9 cellular contexts compared by ENCODE assay signal in genomic region chr10:86389441-86390193, GRCh38. TPM values are rescaled to one million over a fixed set of nuclear protein-coding genes. Genes with fewer than 3 reads are reported as not detected.
DNase-seq lines count a peak whose midpoint lies in the region; ATAC-seq lines count a peak whose summit lies in the region.
"Had no signal": no experiment of that assay in that cellular context is flagged by ENCODE, and none has a peak within 500 bp of the region (broad histone marks: within the 10 kb centered on the region; RNA-seq: fewer than 3 reads in every experiment).

No MANE protein-coding gene starts in this region.

- H3K27me3 Mint-ChIP-seq in activated CD4-positive, alpha-beta T cell treated with anti-CD3 and anti-CD28 coated beads, Interleukin-2, amount 10 ng/mL, durations not matched to agents 7 days and 5 days: peaks cover 42% of the 10 kb centered on the region
- peaks cover 31% of the 10 kb centered on the region for H3K27me3 Mint-ChIP-seq in activated T-cell treated with anti-CD3 and anti-CD28 coated beads, Interleukin-2, amount 50 U/mL, for 24 hours

- no peaks in the 10 kb centered on the region for H3K9me3 Mint-ChIP-seq in activated CD4-positive, alpha-beta T cell treated with anti-CD3 and anti-CD28 coated beads, Interleukin-2, amount 10 ng/mL, durations not matched to agents 7 days and 5 days
- no peaks in the 10 kb centered on the region for H3K9me3 Mint-ChIP-seq in activated T-cell treated with anti-CD3 and anti-CD28 coated beads, Interleukin-2, amount 50 U/mL, for 24 hours

- ATAC-seq in HG02884 (IDR thresholded peaks at IDR 0.05; ENCODE audit: unreplicated experiment) (peak; percentile 74), left cardiac atrium (peak; percentile 57 to 81)

- POLR2A ChIA-PET in activated CD4-positive, alpha-beta T cell treated with anti-CD3 and anti-CD28 coated beads, Interleukin-2, amount 10 ng/mL, durations not matched to agents 7 days and 5 days (lab: Charles Lee): interaction anchor here (0.7 kb wide), 1 partner anchor 43 kb away, joined by 3 read pairs; no protein-coding TSS in a partner anchor

- peak overlapping the region; percentile 62 for H3K4me3 Mint-ChIP-seq in activated CD4-positive, alpha-beta T cell treated with anti-CD3 and anti-CD28 coated beads, Interleukin-2, amount 10 ng/mL, durations not matched to agents 7 days and 5 days
- peak overlapping the region; percentile 64 for H3K4me3 Mint-ChIP-seq in activated T-cell treated with anti-CD3 and anti-CD28 coated beads, Interleukin-2, amount 50 U/mL, for 24 hours

- peak overlapping the region in 5 of 7 experiments; percentile 0 to 20 (median 13) for H3K4me3 ChIP-seq in skin epidermis

- intact Hi-C loops in left cardiac atrium (cut with DNase I): no loop called here

- no peak for DNase-seq in activated CD4-positive, alpha-beta T cell treated with anti-CD3 and anti-CD28 coated beads, Interleukin-2, amount 10 ng/mL, durations not matched to agents 7 days and 5 days
- DNase-seq in activated CD4-positive, alpha-beta T cell treated with anti-CD3 and anti-CD28 coated beads for 1 hour: no peak
- DNase-seq in activated T-cell treated with anti-CD3 and anti-CD28 coated beads, Interleukin-2, amount 50 U/mL, for 24 hours: peak; percentile 68
- DNase-seq in left cardiac atrium: peak; percentile 36
- DNase-seq in NCI-H2107 (lab: John Stamatoyannopoulos, UW): no peak
- no peak for DNase-seq in inferior parietal cortex (ENCODE audit: extremely low spot score)

- H3K36me3 Mint-ChIP-seq in activated CD4-positive, alpha-beta T cell treated with anti-CD3 and anti-CD28 coated beads, Interleukin-2, amount 10 ng/mL, durations not matched to agents 7 days and 5 days (ENCODE audit: low read depth): no peaks in the 10 kb centered on the region
- no peaks in the 10 kb centered on the region for H3K36me3 Mint-ChIP-seq in activated T-cell treated with anti-CD3 and anti-CD28 coated beads, Interleukin-2, amount 50 U/mL, for 24 hours (ENCODE audit: low read depth)

- H3K27ac ChIP-seq in skin epidermis: no peak overlapping the region
- H3K27ac ChIP-seq: C4-2B had no signal

- CTCF ChIA-PET in activated CD4-positive, alpha-beta T cell treated with anti-CD3 and anti-CD28 coated beads, Interleukin-2, amount 10 ng/mL, durations not matched to agents 7 days and 5 days (lab: Charles Lee): interaction anchor here (0.5 to 5.9 kb wide), 2 partner anchors 10 to 1707 kb away, joined by 3 to 38 read pairs; no protein-coding TSS in a partner anchor

- peaks cover 6% of the 10 kb centered on the region for H3K4me1 Mint-ChIP-seq in activated CD4-positive, alpha-beta T cell treated with anti-CD3 and anti-CD28 coated beads, Interleukin-2, amount 10 ng/mL, durations not matched to agents 7 days and 5 days
- H3K4me1 Mint-ChIP-seq in activated T-cell treated with anti-CD3 and anti-CD28 coated beads, Interleukin-2, amount 50 U/mL, for 24 hours (ENCODE audit: low read depth): peaks cover 12% of the 10 kb centered on the region

- H3K27ac Mint-ChIP-seq in activated CD4-positive, alpha-beta T cell treated with anti-CD3 and anti-CD28 coated beads, Interleukin-2, amount 10 ng/mL, durations not matched to agents 7 days and 5 days: no peak overlapping the region
- no peak overlapping the region for H3K27ac Mint-ChIP-seq in activated T-cell treated with anti-CD3 and anti-CD28 coated beads, Interleukin-2, amount 50 U/mL, for 24 hours

RNA-seq across cellular contexts. Expression of gene GRID1, which starts 23.0 kb away (rescaled TPM):
- not detected for total RNA-seq in activated CD4-positive, alpha-beta T cell treated with anti-CD3 and anti-CD28 coated beads, Interleukin-2, amount 10 ng/mL, durations not matched to agents 7 days and 5 days
- under 1 TPM; 0.52 to 0.59 TPM for total RNA-seq in left cardiac atrium

Comparison
In these comparisons a context has a peak if more than half of its experiments do, and no peak if none do; other contexts are left out.
1. DNase-seq: peak in activated T-cell treated with anti-CD3 and anti-CD28 coated beads, Interleukin-2, amount 50 U/mL, for 24 hours (single experiment) and left cardiac atrium (single experiment); none in activated CD4-positive, alpha-beta T cell treated with anti-CD3 and anti-CD28 coated beads, Interleukin-2, amount 10 ng/mL, durations not matched to agents 7 days and 5 days (single experiment), activated CD4-positive, alpha-beta T cell treated with anti-CD3 and anti-CD28 coated beads for 1 hour (single experiment), NCI-H2107 (single experiment) and inferior parietal cortex (single experiment).